In genomic region chr6:129748901-129749748, GRCh38 we compare ENCODE assay signal across 9 cellular contexts. TPM values are rescaled to one million over a fixed set of nuclear protein-coding genes. Genes with fewer than 3 reads are reported as not detected.
DNase-seq lines count a peak whose midpoint lies in the region; ATAC-seq lines count a peak whose summit lies in the region.
"Had no signal": no experiment of that assay in that cellular context is flagged by ENCODE, and none has a peak within 500 bp of the region (broad histone marks: within the 10 kb centered on the region; RNA-seq: fewer than 3 reads in every experiment).

No MANE protein-coding gene starts in this region.

- peak overlapping the region; percentile 77 to 92 (median 78) for H3K4me3 Mint-ChIP-seq in CD4-positive, CD25-positive, alpha-beta regulatory T cell

- peak overlapping the region; percentile 89 for H3K4me3 ChIP-seq in CD4-positive, CD25-positive, alpha-beta regulatory T cell (ENCODE audit: low read depth, low read length)
- no peak overlapping the region for H3K4me3 ChIP-seq in mucosa of rectum (ENCODE audit: low read length in 2 of 2)

- H3K4me1 ChIP-seq in CD4-positive, CD25-positive, alpha-beta regulatory T cell (ENCODE audit: control insufficient read depth, insufficient read depth, low read length, poor library complexity, severe bottlenecking), result peaks cover 37% of the 10 kb centered on the region
- H3K4me1 ChIP-seq in mucosa of rectum (ENCODE audit: control insufficient read depth in 2 of 2, insufficient read depth in 2 of 2, low read length in 2 of 2), result peaks cover 2 to 3% of the 10 kb centered on the region in 2 donors

- H3K27ac ChIP-seq in CD4-positive, CD25-positive, alpha-beta regulatory T cell (ENCODE audit: insufficient read depth, low read length, poor library complexity, severe bottlenecking), result peak overlapping the region; percentile 73
- peak overlapping the region; percentile 10 to 29 for H3K27ac ChIP-seq in mucosa of rectum (ENCODE audit: low read depth in 2 of 2, low read length in 2 of 2)

- H3K9ac ChIP-seq in mucosa of rectum (ENCODE audit: low read depth in 1 of 2, low read length in 2 of 2), result no peak overlapping the region

- peak in 1 of 3 donors; percentile 16 for DNase-seq in CD4-positive, CD25-positive, alpha-beta regulatory T cell
- peak; percentile 73 for DNase-seq in amniotic epithelial cell (ENCODE audit: low read depth)
- no peak for DNase-seq in NCI-H345 treated with DMSO at 0.1 percent for 48 hours (lab: John Stamatoyannopoulos, UW; ENCODE audit: unreplicated experiment)
- no peak for DNase-seq in DMS114 treated with DMSO at 0.1 percent for 48 hours (lab: John Stamatoyannopoulos, UW; ENCODE audit: unreplicated experiment)
- no peak for DNase-seq in NCI-H1436 treated with DMSO at 0.1 percent for 48 hours (lab: John Stamatoyannopoulos, UW)
- DNase-seq in NCI-H510A treated with DMSO at 0.1 percent for 48 hours (lab: John Stamatoyannopoulos, UW), result no peak

- H3K9me3 Mint-ChIP-seq in CD4-positive, CD25-positive, alpha-beta regulatory T cell, result no peaks in the 10 kb centered on the region

- no peaks in the 10 kb centered on the region for H3K27me3 Mint-ChIP-seq in CD4-positive, CD25-positive, alpha-beta regulatory T cell

- peak overlapping the region; percentile 83 to 95 (median 91) for H3K27ac Mint-ChIP-seq in CD4-positive, CD25-positive, alpha-beta regulatory T cell

- no peak for ATAC-seq in CD4-positive, CD25-positive, alpha-beta regulatory T cell (ENCODE audit: low read depth in 2 of 2)
- peak; percentile 23 for ATAC-seq in HG02981 (IDR thresholded peaks at IDR 0.05; ENCODE audit: unreplicated experiment)
- ATAC-seq: Panc1 had no signal

- H3K27me3 ChIP-seq in CD4-positive, CD25-positive, alpha-beta regulatory T cell (ENCODE audit: control insufficient read depth, insufficient read depth, low read length), result no peaks in the 10 kb centered on the region
- no peaks in the 10 kb centered on the region for H3K27me3 ChIP-seq in mucosa of rectum (ENCODE audit: control insufficient read depth in 2 of 2, insufficient read depth in 2 of 2, low read length in 2 of 2)

- no peaks in the 10 kb centered on the region for H3K9me3 ChIP-seq in CD4-positive, CD25-positive, alpha-beta regulatory T cell (ENCODE audit: control insufficient read depth in 2 of 2, low read length in 2 of 2)
- no peaks in the 10 kb centered on the region for H3K9me3 ChIP-seq in mucosa of rectum (ENCODE audit: control insufficient read depth in 2 of 2, low read length in 2 of 2)

- no peaks in the 10 kb centered on the region for H3K36me3 ChIP-seq in CD4-positive, CD25-positive, alpha-beta regulatory T cell (ENCODE audit: control insufficient read depth, insufficient read depth, low read length)
- no peaks in the 10 kb centered on the region for H3K36me3 ChIP-seq in mucosa of rectum (ENCODE audit: control insufficient read depth in 2 of 2, insufficient read depth in 2 of 2, low read length in 2 of 2)

- peaks cover 30 to 58% (median 39%) of the 10 kb centered on the region in 4 donors for H3K4me1 Mint-ChIP-seq in CD4-positive, CD25-positive, alpha-beta regulatory T cell

- H3K36me3 Mint-ChIP-seq in CD4-positive, CD25-positive, alpha-beta regulatory T cell, result no peaks in the 10 kb centered on the region

RNA-seq across cellular contexts. Expression of gene ARHGAP18, which starts 39.1 kb away (rescaled TPM):
- 5.2 TPM for total RNA-seq in CD4-positive, CD25-positive, alpha-beta regulatory T cell
- polyA plus RNA-seq in CD4-positive, CD25-positive, alpha-beta regulatory T cell, result 1 to 10 TPM; 2.2 to 5.4 (median 3.7) TPM
